9 cellular contexts compared by ENCODE assay signal in genomic region chr17:77420476-77420803, GRCh38.
DNase-seq lines count a peak whose midpoint lies in the region; ATAC-seq and TF ChIP-seq lines count a peak whose summit lies in the region.
"Had no signal": no experiment of that assay in that cellular context is flagged by ENCODE, and none has a peak within 500 bp of the region (broad histone marks: within the 10 kb centered on the region; RNA-seq: fewer than 3 reads in every experiment).

No MANE protein-coding gene starts in this region.

- 0 out of 2 replicates have a peak, but pooled peaks have one; percentile 25 for TF ChIP-seq CTCF in AG04450 (IDR thresholded peaks at IDR 0.05; ENCODE audit: low read depth, low read length)
- no peak for TF ChIP-seq CTCF in breast epithelium (IDR thresholded peaks at IDR 0.05)

- H3K9ac ChIP-seq in HUES64 (ENCODE audit: low read depth, low read length): no peak overlapping the region

- H3K36me3 ChIP-seq in HUES64 (ENCODE audit: insufficient read depth, low read length): no peaks in the 10 kb centered on the region
- H3K36me3 ChIP-seq in breast epithelium: no peaks in the 10 kb centered on the region
- peaks cover 0 to 17% (median 0%) of the 10 kb centered on the region in 3 experiments for H3K36me3 ChIP-seq in naive thymus-derived CD4-positive, alpha-beta T cell (ENCODE audit: control insufficient read depth in 2 of 3, insufficient read depth in 3 of 3, low read length in 3 of 3)
- no peaks in the 10 kb centered on the region for H3K36me3 ChIP-seq in H7 (replicated peaks; ENCODE audit: control insufficient read depth, insufficient read depth, low read length)

- no peaks in the 10 kb centered on the region for H3K27me3 Mint-ChIP-seq in naive thymus-derived CD4-positive, alpha-beta T cell

- TF ChIP-seq POLR2A in breast epithelium (IDR thresholded peaks at IDR 0.05): no peak

- H3K9me3 ChIP-seq in AG04450 (ENCODE audit: control insufficient read depth, insufficient read depth, low read length) (no peaks in the 10 kb centered on the region; the same call in 1 of the 2 replicates), HUES64 (ENCODE audit: insufficient read depth, low read depth, low read length) (no peaks in the 10 kb centered on the region), breast epithelium (no peaks in the 10 kb centered on the region)
- H3K9me3 ChIP-seq in naive thymus-derived CD4-positive, alpha-beta T cell (ENCODE audit: control insufficient read depth in 2 of 3, low read length in 3 of 3): no peaks in the 10 kb centered on the region

- intact Hi-C loops in breast epithelium (cut with DNase I; ENCODE audit: low total_unique reads): loop anchor here (10.0 kb wide), 1 partner anchor 96 kb away; no protein-coding TSS in a partner anchor
- intact Hi-C loops in naive thymus-derived CD4-positive, alpha-beta T cell (cut with micrococcal nuclease): loop anchor here (2.0 kb wide), 3 partner anchors 14 to 38 kb away; no protein-coding TSS in a partner anchor

- DNase-seq in AG04450 (ENCODE audit: low read depth, low spot score) (no peak), breast epithelium (ENCODE audit: low spot score in 2 of 2) (no peak), H7 (no peak), ureter (ENCODE audit: low spot score) (no peak)
- no peak for DNase-seq in naive thymus-derived CD4-positive, alpha-beta T cell
- DNase-seq in stimulated activated CD4-positive, alpha-beta T cell treated with anti-CD3 and anti-CD28 coated beads, Interleukin-4, amount 100 ng/mL, for 4 hours: no peak
- DNase-seq: GF-D8 had no signal

- H3K36me3 Mint-ChIP-seq in naive thymus-derived CD4-positive, alpha-beta T cell: peaks cover 0 to 9% (median 0%) of the 10 kb centered on the region in 5 donors

- POLR2A ChIA-PET in AG04450 (lab: Yijun Ruan, JAX): interaction anchor here (1.0 to 1.7 kb wide), 7 partner anchors 8 to 66 kb away, joined by 3 to 10 read pairs (median 5); no protein-coding TSS in a partner anchor
- POLR2A ChIA-PET in naive thymus-derived CD4-positive, alpha-beta T cell (lab: Charles Lee): interaction anchor here (2.3 to 66.9 kb wide), 5 partner anchors 5 to 91 kb away, joined by 17 to 3353 read pairs (median 678); no protein-coding TSS in a partner anchor

- H3K9me3 Mint-ChIP-seq in naive thymus-derived CD4-positive, alpha-beta T cell: no peaks in the 10 kb centered on the region

- peak overlapping the region; percentile 82 to 97 (median 94) for H3K27ac Mint-ChIP-seq in naive thymus-derived CD4-positive, alpha-beta T cell

- peak overlapping the region; percentile 79 to 88 (median 85) for H3K4me3 Mint-ChIP-seq in naive thymus-derived CD4-positive, alpha-beta T cell

- ATAC-seq in naive thymus-derived CD4-positive, alpha-beta T cell: no peak
- no peak for ATAC-seq in HG03457 (IDR thresholded peaks at IDR 0.05; ENCODE audit: unreplicated experiment)

- peaks cover 28 to 73% (median 60%) of the 10 kb centered on the region in 7 donors for H3K4me1 Mint-ChIP-seq in naive thymus-derived CD4-positive, alpha-beta T cell

- CTCF ChIA-PET in AG04450 (lab: Charles Lee): interaction anchor here (0.5 to 1.8 kb wide), 6 partner anchors 9 to 765 kb away, joined by 3 to 9 read pairs (median 4); no protein-coding TSS in a partner anchor
- CTCF ChIA-PET in naive thymus-derived CD4-positive, alpha-beta T cell (lab: Charles Lee): interaction anchor here (1.0 to 3.6 kb wide), 4 partner anchors 10 to 88 kb away, joined by 4 to 24 read pairs (median 8); no protein-coding TSS in a partner anchor

- H3K27ac ChIP-seq in AG04450 (ENCODE audit: low read depth, low read length) (peak overlapping the region; percentile 69), HUES64 (ENCODE audit: low read depth, low read length) (peak overlapping the region; percentile 76), breast epithelium (peak overlapping the region; percentile 94 to 96)
- peak overlapping the region; percentile 53 for H3K27ac ChIP-seq in naive thymus-derived CD4-positive, alpha-beta T cell (ENCODE audit: low read depth, low read length)

- no peak overlapping the region for H3K4me3 ChIP-seq in AG04450 (ENCODE audit: low read depth, low read length)
- H3K4me3 ChIP-seq in HUES64 (ENCODE audit: low read length): no peak overlapping the region
- H3K4me3 ChIP-seq in breast epithelium: no peak overlapping the region
- H3K4me3 ChIP-seq in naive thymus-derived CD4-positive, alpha-beta T cell (ENCODE audit: low read length): peak overlapping the region; percentile 53
- H3K4me3 ChIP-seq in H7 (ENCODE audit: insufficient read depth, low read depth, low read length): no peak overlapping the region

- H3K4me1 ChIP-seq in HUES64 (ENCODE audit: insufficient read depth, low read length) (peaks cover 43% of the 10 kb centered on the region), breast epithelium (peaks cover 48 to 53% of the 10 kb centered on the region in 2 donors)
- H3K4me1 ChIP-seq in naive thymus-derived CD4-positive, alpha-beta T cell (ENCODE audit: control insufficient read depth in 2 of 2, insufficient read depth in 2 of 2, low read length in 2 of 2): peaks cover 39 to 56% of the 10 kb centered on the region in 2 donors

- no peaks in the 10 kb centered on the region for H3K27me3 ChIP-seq in AG04450 (ENCODE audit: control insufficient read depth, insufficient read depth, low read length)
- no peaks in the 10 kb centered on the region for H3K27me3 ChIP-seq in HUES64 (ENCODE audit: insufficient read depth, low read length)
- no peaks in the 10 kb centered on the region for H3K27me3 ChIP-seq in breast epithelium
- H3K27me3 ChIP-seq in naive thymus-derived CD4-positive, alpha-beta T cell (ENCODE audit: control insufficient read depth in 2 of 2, insufficient read depth in 2 of 2, low read length in 2 of 2): no peaks in the 10 kb centered on the region
- no peaks in the 10 kb centered on the region for H3K27me3 ChIP-seq in H7 (ENCODE audit: control insufficient read depth, insufficient read depth, low read length)

- 66% methylated on average over 5 of the region's 5 CpGs for WGBS in HUES64
